Comparison of ENCODE assay signal across 19 cellular contexts in genomic region chr17:61444075-61444474, GRCh38. TPM values are rescaled to one million over a fixed set of nuclear protein-coding genes. Genes with fewer than 3 reads are reported as not detected.
DNase-seq lines count a peak whose midpoint lies in the region; ATAC-seq and TF ChIP-seq lines count a peak whose summit lies in the region.
"Had no signal": no experiment of that assay in that cellular context is flagged by ENCODE, and none has a peak within 500 bp of the region (broad histone marks: within the 10 kb centered on the region; RNA-seq: fewer than 3 reads in every experiment).

No MANE protein-coding gene starts in this region.

- no peak overlapping the region for H2AK5ac ChIP-seq in trophoblast cell (ENCODE audit: low read length)

- no peaks in the 10 kb centered on the region for H3K27me3 ChIP-seq in WERI-Rb-1 (ENCODE audit: insufficient read depth, low read depth, severe bottlenecking)
- peaks cover 2% of the 10 kb centered on the region for H3K27me3 ChIP-seq in hepatocyte
- no peaks in the 10 kb centered on the region for H3K27me3 ChIP-seq in right lobe of liver
- peaks cover 7% of the 10 kb centered on the region for H3K27me3 ChIP-seq in trophoblast cell (ENCODE audit: insufficient read depth, low read length)

- no peak overlapping the region for H2BK12ac ChIP-seq in trophoblast cell (ENCODE audit: low read length)

- H3K4ac ChIP-seq in trophoblast cell (ENCODE audit: low read depth, low read length) = no peak overlapping the region

- no peak overlapping the region for H3K9ac ChIP-seq in trophoblast cell (ENCODE audit: low read length)
- H3K9ac ChIP-seq: GM23248 had no signal

- peaks cover 6% of the 10 kb centered on the region for H3K79me2 ChIP-seq in hepatocyte
- no peaks in the 10 kb centered on the region for H3K79me2 ChIP-seq in trophoblast cell (ENCODE audit: control insufficient read depth, insufficient read depth, low read length, poor library complexity)

- no peak overlapping the region for H4K8ac ChIP-seq in trophoblast cell (ENCODE audit: low read depth, low read length)

- H3K23ac ChIP-seq in trophoblast cell (ENCODE audit: low read length) = no peak overlapping the region

- H3K79me1 ChIP-seq in trophoblast cell (ENCODE audit: low read length) = no peaks in the 10 kb centered on the region

- H3K4me1 ChIP-seq in hepatocyte (ENCODE audit: insufficient read depth) = peaks cover 18% of the 10 kb centered on the region
- no peaks in the 10 kb centered on the region for H3K4me1 ChIP-seq in right lobe of liver
- H3K4me1 ChIP-seq in trophoblast cell (ENCODE audit: control insufficient read depth in 1 of 2, insufficient read depth in 2 of 2, low read length in 2 of 2) = no peaks in the 10 kb centered on the region

- H3K4me2 ChIP-seq in hepatocyte (no peak overlapping the region), trophoblast cell (ENCODE audit: low read length) (no peak overlapping the region)

- H3K18ac ChIP-seq in trophoblast cell (ENCODE audit: low read length) = no peak overlapping the region

- peaks cover 9% of the 10 kb centered on the region for H3K9me3 ChIP-seq in WERI-Rb-1 (ENCODE audit: severe bottlenecking)
- no peaks in the 10 kb centered on the region for H3K9me3 ChIP-seq in hepatocyte (ENCODE audit: low read depth)
- H3K9me3 ChIP-seq in right lobe of liver = no peaks in the 10 kb centered on the region
- H3K9me3 ChIP-seq in trophoblast cell (ENCODE audit: insufficient read depth, low read depth, low read length) = no peaks in the 10 kb centered on the region
- H3K9me3 ChIP-seq: Caco-2 had no signal

- no peak overlapping the region for H2BK5ac ChIP-seq in trophoblast cell (ENCODE audit: low read depth, low read length, poor library complexity)

- intact Hi-C loops in right lobe of liver (cut with DNase I) = no loop called here

- H2AFZ ChIP-seq in hepatocyte = no peak overlapping the region
- H2AFZ ChIP-seq in trophoblast cell (ENCODE audit: insufficient read depth, low read length, poor library complexity) = no peak overlapping the region
- H2AFZ ChIP-seq: GM23248 had no signal

- no peak overlapping the region for H2BK120ac ChIP-seq in trophoblast cell (ENCODE audit: insufficient read depth, low read length, poor library complexity)

- no peaks in the 10 kb centered on the region for H3K9me2 ChIP-seq in hepatocyte (replicated peaks; ENCODE audit: insufficient read depth)

- H4K12ac ChIP-seq in trophoblast cell (ENCODE audit: low read depth, low read length) = no peak overlapping the region

- DNase-seq in D341Med (ENCODE audit: low spot score) = peak; percentile 35
- DNase-seq in WERI-Rb-1 = no peak
- DNase-seq in hepatocyte (ENCODE audit: low spot score) = no peak
- peak; percentile 1 for DNase-seq in retina
- no peak for DNase-seq in right lobe of liver
- no peak for DNase-seq in trophoblast cell
- DNase-seq in caudate nucleus (lab: John Stamatoyannopoulos, UW) = no peak
- DNase-seq: Caco-2; CD4-positive, alpha-beta T cell; GM23248; MV-4-11; NCI-H1105 treated with DMSO at 0.1 percent for 48 hours; NCI-H1694; NCI-H2081 treated with DMSO at 0.1 percent for 48 hours; NCI-H2171 treated with DMSO at 0.1 percent for 48 hours; NCI-H524 treated with DMSO at 0.1 percent for 48 hours had no signal

- WGBS in hepatocyte (ENCODE audit: low lambda C conversion rate, missing lambda C conversion rate) = 90% methylated on average over 13 of the region's 13 CpGs
- WGBS in right lobe of liver (ENCODE audit: insufficient coverage, low coverage, low lambda C conversion rate, missing lambda C conversion rate) = 71% methylated on average over 1 of the region's 13 CpGs
- WGBS in trophoblast cell (ENCODE audit: extremely low coverage, insufficient coverage, insufficient read length) = no CpG with 5 or more reads among the region's 13 CpGs

- H3K36me3 ChIP-seq in WERI-Rb-1 = no peaks in the 10 kb centered on the region
- no peaks in the 10 kb centered on the region for H3K36me3 ChIP-seq in hepatocyte (replicated peaks; ENCODE audit: insufficient read depth, low read depth)
- H3K36me3 ChIP-seq in right lobe of liver = no peaks in the 10 kb centered on the region
- no peaks in the 10 kb centered on the region for H3K36me3 ChIP-seq in trophoblast cell (ENCODE audit: control insufficient read depth in 1 of 2, insufficient read depth in 2 of 2, low read length in 2 of 2)

- no peak overlapping the region for H3K14ac ChIP-seq in trophoblast cell (ENCODE audit: low read length)

- TF ChIP-seq POLR2A in right lobe of liver (IDR thresholded peaks at IDR 0.05) = no peak

- TF ChIP-seq CTCF in WERI-Rb-1 (IDR thresholded peaks at IDR 0.05; ENCODE audit: low read depth, low read length) (no peak), hepatocyte (IDR thresholded peaks at IDR 0.05; ENCODE audit: poor library complexity) (no peak), right lobe of liver (IDR thresholded peaks at IDR 0.05) (no peak)

- H3K27ac ChIP-seq in WERI-Rb-1 (peak overlapping the region; percentile 3; the same call in 1 of the 2 replicates), hepatocyte (peak overlapping the region; percentile 80), right lobe of liver (no peak overlapping the region), trophoblast cell (ENCODE audit: low read depth, low read length) (no peak overlapping the region), caudate nucleus (ENCODE audit: low read depth, low read length) (no peak overlapping the region)
- H3K27ac ChIP-seq: GM23248 had no signal

- no peak overlapping the region for H4K91ac ChIP-seq in trophoblast cell (ENCODE audit: low read depth, low read length)

- H3K4me3 ChIP-seq in WERI-Rb-1 (ENCODE audit: low read depth, low read length) (no peak overlapping the region), hepatocyte (no peak overlapping the region), right lobe of liver (no peak overlapping the region), trophoblast cell (ENCODE audit: low read depth, low read length) (no peak overlapping the region)
- H3K4me3 ChIP-seq: GM23248 had no signal

- no peaks in the 10 kb centered on the region for H4K20me1 ChIP-seq in hepatocyte (ENCODE audit: insufficient read depth, poor library complexity, severe bottlenecking)

- ATAC-seq in right lobe of liver (no peak), HG03460 (IDR thresholded peaks at IDR 0.05; ENCODE audit: unreplicated experiment) (no peak)

RNA-seq across cellular contexts. Expression of gene TBX4, which starts 8.1 kb away (rescaled TPM):
- total RNA-seq in hepatocyte (15.4 and 36.2 TPM in 2 replicates), right lobe of liver (not detected)
- 11.6 and 13.9 TPM in 2 replicates for polyA plus RNA-seq in hepatocyte
- polyA plus RNA-seq in trophoblast cell (2013) = 0.93 and 0.97 TPM in 2 replicates
- total RNA-seq: CD4-positive, alpha-beta T cell; GM23248; OCI-LY7; SK-MEL-5 had no signal
- polyA plus RNA-seq: GM23248 had no signal

RNA-seq across cellular contexts. Expression of gene TBX2, which starts 44.4 kb away (rescaled TPM):
- total RNA-seq in hepatocyte (17.9 and 19.6 TPM in 2 replicates), right lobe of liver (1 to 10 TPM; 1.9 to 4.4 (median 2.7) TPM)
- polyA plus RNA-seq in hepatocyte = 27.5 and 29.3 TPM in 2 replicates
- polyA plus RNA-seq in trophoblast cell (2013) = 2.7 and 3.0 TPM in 2 replicates
- total RNA-seq: OCI-LY7 had no signal

Comparison
In these comparisons a context has a peak if more than half of its experiments do, and no peak if none do; other contexts are left out.
1. DNase-seq: peak in D341Med (single experiment) and retina (single experiment); none in WERI-Rb-1 (single experiment), hepatocyte (single experiment), right lobe of liver (0 of 3), trophoblast cell (0 of 2) and caudate nucleus (0 of 61).
2. H3K27ac ChIP-seq: peak in WERI-Rb-1 (single experiment) and hepatocyte (single experiment); none in right lobe of liver (0 of 3), trophoblast cell (single experiment) and caudate nucleus (single experiment).
3. RNA of gene TBX4, which starts 8.1 kb away (total RNA-seq): 15.4 to 36.2 TPM in hepatocyte; not detected in right lobe of liver; every median in the first group is over 10 times any median in the second.